In genomic region chr6:29626948-29627761, GRCh38 we compare ENCODE assay signal across 9 cellular contexts. TPM values are rescaled to one million over a fixed set of nuclear protein-coding genes. Genes with fewer than 3 reads are reported as not detected.
DNase-seq lines count a peak whose midpoint lies in the region; ATAC-seq and TF ChIP-seq lines count a peak whose summit lies in the region.
"Had no signal": no experiment of that assay in that cellular context is flagged by ENCODE, and none has a peak within 500 bp of the region (broad histone marks: within the 10 kb centered on the region; RNA-seq: fewer than 3 reads in every experiment).

No MANE protein-coding gene starts in this region.

- ATAC-seq in HG03457 (IDR thresholded peaks at IDR 0.05; ENCODE audit: unreplicated experiment) (no peak), HG03469 (IDR thresholded peaks at IDR 0.05; ENCODE audit: unreplicated experiment) (no peak), GM21619 (IDR thresholded peaks at IDR 0.05; ENCODE audit: unreplicated experiment) (no peak)

- no peaks in the 10 kb centered on the region for H3K9me3 ChIP-seq in esophagus muscularis mucosa
- no peaks in the 10 kb centered on the region for H3K9me3 ChIP-seq in neutrophil

- H3K4me1 ChIP-seq in esophagus muscularis mucosa, result peaks cover 29 to 44% (median 41%) of the 10 kb centered on the region in 4 donors
- H3K4me1 ChIP-seq in neutrophil (ENCODE audit: control insufficient read depth in 1 of 2, insufficient read depth in 1 of 2, low read depth in 1 of 2, low read length in 1 of 2), result peaks cover 70 to 71% of the 10 kb centered on the region in 2 experiments

- DNase-seq in BJ (ENCODE audit: low read depth) (no peak), esophagus muscularis mucosa (ENCODE audit: extremely low spot score) (no peak), HK-2 (ENCODE audit: unreplicated experiment) (no peak)

- intact Hi-C loops in esophagus muscularis mucosa (cut with DNase I), result no loop called here

- TF ChIP-seq EP300 in esophagus muscularis mucosa (IDR thresholded peaks at IDR 0.05), result no peak

- no peaks in the 10 kb centered on the region; the same call in 1 of the 2 replicates for H3K27me3 ChIP-seq in BJ (ENCODE audit: control insufficient read depth, insufficient read depth, low read length)
- peaks cover 0 to 4% (median 0%) of the 10 kb centered on the region in 4 donors for H3K27me3 ChIP-seq in esophagus muscularis mucosa
- peaks cover 56% of the 10 kb centered on the region for H3K27me3 ChIP-seq in neutrophil

- no peak for TF ChIP-seq CTCF in BJ (IDR thresholded peaks at IDR 0.05; ENCODE audit: insufficient read depth, low read depth, low read length)
- no peak for TF ChIP-seq CTCF in esophagus muscularis mucosa (IDR thresholded peaks at IDR 0.05)
- TF ChIP-seq CTCF in neutrophil (IDR thresholded peaks at IDR 0.05), result no peak

- peak overlapping the region; percentile 85 to 90 (median 88) for H3K27ac ChIP-seq in esophagus muscularis mucosa (replicated peaks in 1 of 4)
- peak overlapping the region; percentile 69 for H3K27ac ChIP-seq in neutrophil

- H3K4me3 ChIP-seq in BJ (ENCODE audit: low read depth, low read length) (peak overlapping the region; percentile 84), esophagus muscularis mucosa (peak overlapping the region; percentile 58 to 82 (median 68)), neutrophil (ENCODE audit: low read depth in 1 of 2, low read length in 1 of 2) (peak overlapping the region; percentile 62 to 74)

- peaks cover 8% of the 10 kb centered on the region for H3K36me3 ChIP-seq in BJ (ENCODE audit: control insufficient read depth, insufficient read depth, low read length)
- H3K36me3 ChIP-seq in esophagus muscularis mucosa, result peaks cover 2 to 26% (median 19%) of the 10 kb centered on the region in 4 donors
- no peaks in the 10 kb centered on the region for H3K36me3 ChIP-seq in neutrophil

- POLR2A ChIA-PET in BJ (lab: Charles Lee), result no interaction called here

- CTCF ChIA-PET in BJ (lab: Yijun Ruan, JAX), result interaction anchor here (0.8 to 2.0 kb wide), 5 partner anchors 9 to 26 kb away, joined by 3 to 6 read pairs (median 4); no protein-coding TSS in a partner anchor

- 52% methylated on average over 6 of the region's 31 CpGs for WGBS in esophagus muscularis mucosa

- TF ChIP-seq POLR2A in esophagus muscularis mucosa (IDR thresholded peaks at IDR 0.05; ENCODE audit: low read depth), result no peak

TF ChIP-seq in PFSK-1, 5 proteins besides CTCF, POLR2A, EP300 and RAD21:
- TF ChIP-seq TAF1 (IDR thresholded peaks at IDR 0.05; ENCODE audit: borderline replicate concordance, insufficient read depth, low read length) (no peak), SIN3A (IDR thresholded peaks at IDR 0.05; ENCODE audit: borderline replicate concordance, insufficient read depth, low read length) (no peak), POLR2AphosphoS5 (IDR thresholded peaks at IDR 0.05; ENCODE audit: low read depth, low read length) (no peak), FOXP2 (optimal IDR thresholded peaks at IDR 0.05; ENCODE audit: borderline replicate concordance, extremely low read depth, extremely low read length, insufficient read depth) (peak; percentile 8), REST (IDR thresholded peaks at IDR 0.05; ENCODE audit: insufficient read depth in 1 of 2, low read depth in 2 of 2, low read length in 2 of 2) (no peak)

RNA-seq across cellular contexts. Expression of gene GABBR1, which starts 5.8 kb away (rescaled TPM):
- 14.5 and 16.3 TPM in 2 replicates for polyA plus RNA-seq in BJ (2011; rRNA removed)
- polyA minus RNA-seq in BJ (2011; rRNA and poly(A)+ RNA removed), result 15.4 and 18.7 TPM in 2 replicates
- 37.8 TPM for polyA plus RNA-seq in PFSK-1 (2012; ENCODE audit: insufficient read length, low read depth)
- total RNA-seq in esophagus muscularis mucosa, result 10 to 100 TPM; 30.6 to 47.8 (median 40.6) TPM

RNA-seq across cellular contexts. Expression of gene MOG, which starts 29.7 kb away (rescaled TPM):
- not detected in 2 replicates for polyA plus RNA-seq in BJ (2011; rRNA removed)
- polyA minus RNA-seq in BJ (2011; rRNA and poly(A)+ RNA removed), result not detected in 2 replicates
- polyA plus RNA-seq in PFSK-1 (2012; ENCODE audit: insufficient read length, low read depth), result not detected
- total RNA-seq in esophagus muscularis mucosa, result not detected
- total RNA-seq: GM12878 had no signal
- polyA plus RNA-seq: GM12878 had no signal

RNA-seq across cellular contexts. Expression of gene OR2H2, which starts 42.2 kb away (rescaled TPM):
- not detected in 2 replicates for polyA plus RNA-seq in BJ (2011; rRNA removed)
- polyA minus RNA-seq in BJ (2011; rRNA and poly(A)+ RNA removed), result not detected in 2 replicates
- polyA plus RNA-seq in PFSK-1 (2012; ENCODE audit: insufficient read length, low read depth), result 0.36 TPM
- not detected for total RNA-seq in esophagus muscularis mucosa
- total RNA-seq: GM12878 had no signal
- polyA plus RNA-seq: GM12878 had no signal

RNA-seq across cellular contexts. Expression of gene ZFP57, which starts 53.8 kb away (rescaled TPM):
- polyA plus RNA-seq in BJ (2011; rRNA removed), result 0.27 and 0.32 TPM in 2 replicates
- polyA minus RNA-seq in BJ (2011; rRNA and poly(A)+ RNA removed), result 0.47 TPM in 1 of 2 replicates, not detected in the other
- polyA plus RNA-seq in PFSK-1 (2012; ENCODE audit: insufficient read length, low read depth), result not detected
- 1 to 10 TPM in 2 of 4 donors, under 1 TPM in 1, not detected in 1; 0.23 to 6.2 (median 1.2) TPM for total RNA-seq in esophagus muscularis mucosa
- total RNA-seq: GM12878 had no signal
- polyA plus RNA-seq: GM12878 had no signal
